Comparison of ENCODE assay signal across 22 cellular contexts in genomic region chr13:106492576-106493323, GRCh38. TPM values are rescaled to one million over a fixed set of nuclear protein-coding genes. Genes with fewer than 3 reads are reported as not detected.
A peak's percentile ranks its signal among the peaks of the same experiment; 100 is the strongest.
DNase-seq lines count a peak whose midpoint lies in the region; ATAC-seq, FAIRE-seq and TF ChIP-seq lines count a peak whose summit lies in the region.
"Had no signal": no experiment of that assay in that cellular context is flagged by ENCODE, and none has a peak within 500 bp of the region (broad histone marks: within the 10 kb centered on the region; RNA-seq: fewer than 3 reads in every experiment).

No MANE protein-coding gene starts in this region.

- SMC1A ChIA-PET in GM12878 (lab: Charles Lee; ENCODE audit: uncharacterized antibody, unreplicated experiment) = interaction anchor here (1.0 to 1.2 kb wide), 2 partner anchors 20 to 38 kb away, joined by 3 read pairs; no protein-coding TSS in a partner anchor

- H3F3A ChIP-seq in Loucy (ENCODE audit: low read depth) = no peaks in the 10 kb centered on the region

- no peaks in the 10 kb centered on the region for H4K20me1 ChIP-seq in Loucy (ENCODE audit: insufficient read depth, low read length, poor library complexity, severe bottlenecking)
- no peaks in the 10 kb centered on the region for H4K20me1 ChIP-seq in GM12878 (ENCODE audit: control insufficient read depth, insufficient read depth)

- no peaks in the 10 kb centered on the region for H3K9me2 ChIP-seq in Loucy (replicated peaks; ENCODE audit: low read depth, low read length)
- H3K9me2 ChIP-seq: SK-N-SH had no signal

- 86% methylated on average over 43 of the region's 45 CpGs for WGBS in GM12878 (ENCODE audit: insufficient coverage, insufficient replicate concordance, low lambda C conversion rate, missing lambda C conversion rate)
- 81% methylated on average over 11 of the region's 45 CpGs for WGBS in right lobe of liver (ENCODE audit: insufficient coverage, low coverage, low lambda C conversion rate, missing lambda C conversion rate)

- H3K27me3 Mint-ChIP-seq in activated CD4-positive, alpha-beta memory T cell treated with anti-CD3 and anti-CD28 coated beads, Interleukin-2, amount 10 ng/mL, durations not matched to agents 7 days and 5 days = peaks cover 34% of the 10 kb centered on the region
- peaks cover 57% of the 10 kb centered on the region for H3K27me3 Mint-ChIP-seq in activated CD4-positive, alpha-beta T cell treated with anti-CD3 and anti-CD28 coated beads for 36 hours

- no peak overlapping the region for H3K27ac Mint-ChIP-seq in activated CD4-positive, alpha-beta memory T cell treated with anti-CD3 and anti-CD28 coated beads, Interleukin-2, amount 10 ng/mL, durations not matched to agents 7 days and 5 days
- H3K27ac Mint-ChIP-seq in activated CD4-positive, alpha-beta T cell treated with anti-CD3 and anti-CD28 coated beads for 36 hours = no peak overlapping the region
- H3K27ac Mint-ChIP-seq: activated CD4-positive, alpha-beta T cell treated with anti-CD3 and anti-CD28 coated beads, Interleukin-2, amount 10 ng/mL, durations not matched to agents 24 days and 14 days; activated naive CD4-positive, alpha-beta T cell treated with anti-CD3 and anti-CD28 coated beads, Interleukin-2, amount 10 ng/mL, durations not matched to agents 7 days and 5 days; activated T-helper 1 cell treated with anti-CD3 and anti-CD28 coated beads, Interleukin-12 subunit alpha, Interleukin-12 subunit beta, Interleukin-2, Interleukin-4 antibody, amounts not matched to agents 30 ng/mL and 10 ng/mL and 1 ng/mL, durations not matched to agents 14 hours and 24 hours and 36 hours had no signal

- no peak overlapping the region for H3K27ac ChIP-seq in GM12878 (ENCODE audit: control insufficient read depth, insufficient read depth)
- peak overlapping the region; percentile 15 for H3K27ac ChIP-seq in lower lobe of right lung
- H3K27ac ChIP-seq in temporal lobe (ENCODE audit: low read depth, low read length) = peak overlapping the region; percentile 99
- no peak overlapping the region for H3K27ac ChIP-seq in right lobe of liver
- H3K27ac ChIP-seq: breast epithelium, coronary artery, VCaP had no signal

- peak overlapping the region; percentile 61 for H3K4me2 ChIP-seq in Loucy (ENCODE audit: low read depth, low read length, poor library complexity, severe bottlenecking)
- peak overlapping the region; percentile 59 for H3K4me2 ChIP-seq in GM12878 (ENCODE audit: control insufficient read depth, insufficient read depth)
- H3K4me2 ChIP-seq: SK-N-SH had no signal

- no peak overlapping the region for H3K4me3 Mint-ChIP-seq in activated CD4-positive, alpha-beta memory T cell treated with anti-CD3 and anti-CD28 coated beads, Interleukin-2, amount 10 ng/mL, durations not matched to agents 7 days and 5 days
- no peak overlapping the region for H3K4me3 Mint-ChIP-seq in activated CD4-positive, alpha-beta T cell treated with anti-CD3 and anti-CD28 coated beads for 36 hours
- H3K4me3 Mint-ChIP-seq: activated CD4-positive, alpha-beta T cell treated with anti-CD3 and anti-CD28 coated beads, Interleukin-2, amount 10 ng/mL, durations not matched to agents 24 days and 14 days; activated naive CD4-positive, alpha-beta T cell treated with anti-CD3 and anti-CD28 coated beads, Interleukin-2, amount 10 ng/mL, durations not matched to agents 7 days and 5 days; activated T-helper 1 cell treated with anti-CD3 and anti-CD28 coated beads, Interleukin-12 subunit alpha, Interleukin-12 subunit beta, Interleukin-2, Interleukin-4 antibody, amounts not matched to agents 30 ng/mL and 10 ng/mL and 1 ng/mL, durations not matched to agents 14 hours and 24 hours and 36 hours had no signal

- no peaks in the 10 kb centered on the region for H3K9me3 Mint-ChIP-seq in activated CD4-positive, alpha-beta memory T cell treated with anti-CD3 and anti-CD28 coated beads, Interleukin-2, amount 10 ng/mL, durations not matched to agents 7 days and 5 days
- no peaks in the 10 kb centered on the region for H3K9me3 Mint-ChIP-seq in activated CD4-positive, alpha-beta T cell treated with anti-CD3 and anti-CD28 coated beads for 36 hours (ENCODE audit: low read depth)
- H3K9me3 Mint-ChIP-seq: activated CD4-positive, alpha-beta T cell treated with anti-CD3 and anti-CD28 coated beads, Interleukin-2, amount 10 ng/mL, durations not matched to agents 24 days and 14 days; activated naive CD4-positive, alpha-beta T cell treated with anti-CD3 and anti-CD28 coated beads, Interleukin-2, amount 10 ng/mL, durations not matched to agents 7 days and 5 days; activated T-helper 1 cell treated with anti-CD3 and anti-CD28 coated beads, Interleukin-12 subunit alpha, Interleukin-12 subunit beta, Interleukin-2, Interleukin-4 antibody, amounts not matched to agents 30 ng/mL and 10 ng/mL and 1 ng/mL, durations not matched to agents 14 hours and 24 hours and 36 hours had no signal

- in situ Hi-C loops in GM12878 (cut with MboI) = no loop called here

- peaks cover 30% of the 10 kb centered on the region for H3K4me1 ChIP-seq in Loucy (ENCODE audit: insufficient read depth, low read length, poor library complexity, severe bottlenecking)
- H3K4me1 ChIP-seq in GM12878 (ENCODE audit: control insufficient read depth, insufficient read depth, low read length) = peaks cover 6% of the 10 kb centered on the region
- peaks cover 58% of the 10 kb centered on the region for H3K4me1 ChIP-seq in lower lobe of right lung
- H3K4me1 ChIP-seq in right lobe of liver = no peaks in the 10 kb centered on the region
- H3K4me1 ChIP-seq: breast epithelium had no signal

- peak overlapping the region; percentile 42 for H3K4me3 ChIP-seq in Loucy (ENCODE audit: low read length, poor library complexity, severe bottlenecking)
- no peak overlapping the region for H3K4me3 ChIP-seq in GM12878
- no peak overlapping the region for H3K4me3 ChIP-seq in lower lobe of right lung
- H3K4me3 ChIP-seq in right lobe of liver = no peak overlapping the region
- H3K4me3 ChIP-seq: breast epithelium, coronary artery had no signal

- no peak for TF ChIP-seq EP300 in GM12878 (IDR thresholded peaks at IDR 0.05; ENCODE audit: borderline replicate concordance in 1 of 2, control insufficient read depth in 1 of 2, low read depth in 2 of 2, low read length in 2 of 2)

- no TSS peak for BruUV-seq in GM12878 (replicated peaks; lab: Mats Ljungman, UMichigan)

- RAD21 ChIA-PET in GM12878 (lab: Charles Lee; ENCODE audit: unreplicated experiment) = no interaction called here

- H3K36me3 ChIP-seq in Loucy (ENCODE audit: insufficient read depth, low read length) (no peaks in the 10 kb centered on the region), GM12878 (ENCODE audit: control insufficient read depth in 2 of 2, insufficient read depth in 2 of 2, low read length in 1 of 2) (no peaks in the 10 kb centered on the region), lower lobe of right lung (peaks cover 30% of the 10 kb centered on the region), right lobe of liver (no peaks in the 10 kb centered on the region)
- H3K36me3 ChIP-seq: breast epithelium, uterus had no signal

- CTCF ChIA-PET in GM12878 (lab: Yijun Ruan, JAX) = no interaction called here
- CTCF ChIA-PET in activated CD4-positive, alpha-beta memory T cell treated with anti-CD3 and anti-CD28 coated beads, Interleukin-2, amount 10 ng/mL, durations not matched to agents 7 days and 5 days (lab: Charles Lee) = no interaction called here
- CTCF ChIA-PET in activated CD4-positive, alpha-beta T cell treated with anti-CD3 and anti-CD28 coated beads for 36 hours (lab: Charles Lee) = no interaction called here

- H3K9ac ChIP-seq in Loucy (ENCODE audit: low read depth, low read length, poor library complexity, severe bottlenecking) (no peak overlapping the region), GM12878 (ENCODE audit: control insufficient read depth, insufficient read depth, low read length) (no peak overlapping the region)
- H3K9ac ChIP-seq: SK-N-SH had no signal

- no peak for ATAC-seq in GM12878
- no peak for ATAC-seq in lower lobe of right lung
- ATAC-seq in right lobe of liver = no peak
- no peak for ATAC-seq in activated CD4-positive, alpha-beta T cell treated with anti-CD3 and anti-CD28 coated beads for 36 hours
- ATAC-seq: left lobe of liver had no signal

- TF ChIP-seq RAD21 in GM12878 (IDR thresholded peaks at IDR 0.05; ENCODE audit: insufficient read depth, low read depth, low read length) = no peak

- H3K4me1 Mint-ChIP-seq in activated CD4-positive, alpha-beta memory T cell treated with anti-CD3 and anti-CD28 coated beads, Interleukin-2, amount 10 ng/mL, durations not matched to agents 7 days and 5 days = peaks cover 15% of the 10 kb centered on the region
- peaks cover 26% of the 10 kb centered on the region for H3K4me1 Mint-ChIP-seq in activated CD4-positive, alpha-beta T cell treated with anti-CD3 and anti-CD28 coated beads for 36 hours

- no peaks in the 10 kb centered on the region for H3K9me3 ChIP-seq in Loucy (ENCODE audit: insufficient read depth, low read depth, low read length)
- peaks cover 2% of the 10 kb centered on the region; the same call in 1 of the 3 replicates for H3K9me3 ChIP-seq in GM12878 (replicated peaks; ENCODE audit: control insufficient read depth, insufficient read depth, low read length)
- no peaks in the 10 kb centered on the region for H3K9me3 ChIP-seq in lower lobe of right lung
- no peaks in the 10 kb centered on the region for H3K9me3 ChIP-seq in right lobe of liver
- H3K9me3 ChIP-seq: breast epithelium, SK-N-SH, uterus had no signal

- H3K79me2 ChIP-seq in Loucy (ENCODE audit: insufficient read depth, low read length) = no peaks in the 10 kb centered on the region
- H3K79me2 ChIP-seq in GM12878 (ENCODE audit: control insufficient read depth, insufficient read depth, low read length) = no peaks in the 10 kb centered on the region

- H3K36me3 Mint-ChIP-seq in activated CD4-positive, alpha-beta memory T cell treated with anti-CD3 and anti-CD28 coated beads, Interleukin-2, amount 10 ng/mL, durations not matched to agents 7 days and 5 days (ENCODE audit: low read depth) = no peaks in the 10 kb centered on the region
- no peaks in the 10 kb centered on the region for H3K36me3 Mint-ChIP-seq in activated CD4-positive, alpha-beta T cell treated with anti-CD3 and anti-CD28 coated beads for 36 hours (ENCODE audit: low read depth)
- H3K36me3 Mint-ChIP-seq: activated naive CD4-positive, alpha-beta T cell treated with anti-CD3 and anti-CD28 coated beads, Interleukin-2, amount 10 ng/mL, durations not matched to agents 7 days and 5 days had no signal

- FAIRE-seq in GM12878 (lab: Jason Lieb, UNC) = no peak

- H2AFZ ChIP-seq in Loucy (ENCODE audit: low read length) (no peak overlapping the region), GM12878 (ENCODE audit: control insufficient read depth, low read depth, low read length) (no peak overlapping the region)

- POLR2A ChIA-PET in GM12878 (lab: Charles Lee) = interaction anchor here (0.6 kb wide), 1 partner anchor 10 kb away, joined by 3 read pairs; no protein-coding TSS in a partner anchor
- POLR2A ChIA-PET in activated CD4-positive, alpha-beta memory T cell treated with anti-CD3 and anti-CD28 coated beads, Interleukin-2, amount 10 ng/mL, durations not matched to agents 7 days and 5 days (lab: Charles Lee) = no interaction called here
- POLR2A ChIA-PET in activated CD4-positive, alpha-beta T cell treated with anti-CD3 and anti-CD28 coated beads for 36 hours (lab: Charles Lee) = no interaction called here

- no peak for TF ChIP-seq POLR2A in GM12878 (IDR thresholded peaks at IDR 0.05; ENCODE audit: low read depth, low read length)
- TF ChIP-seq POLR2A in right lobe of liver (IDR thresholded peaks at IDR 0.05) = no peak

- DNase-seq in GM12878 (ENCODE audit: low read depth, low spot score) (no peak), lower lobe of right lung (no peak), right lobe of liver (no peak), kidney tubule cell (ENCODE audit: low spot score) (no peak)
- DNase-seq in activated CD4-positive, alpha-beta memory T cell treated with anti-CD3 and anti-CD28 coated beads, Interleukin-2, amount 10 ng/mL, durations not matched to agents 7 days and 5 days = no peak
- DNase-seq in activated CD4-positive, alpha-beta T cell treated with anti-CD3 and anti-CD28 coated beads for 36 hours = no peak
- DNase-seq: activated naive CD4-positive, alpha-beta T cell treated with anti-CD3 and anti-CD28 coated beads, Interleukin-2, amount 10 ng/mL, durations not matched to agents 7 days and 5 days; MM.1S; NCI-H1436; NCI-H2081 treated with DMSO at 0.1 percent for 48 hours; NCI-H446; SK-N-SH; stimulated activated CD4-positive, alpha-beta T cell treated with anti-CD3 and anti-CD28 coated beads, Interleukin-2, amount 100 ng/mL, for 48 hours; uterus had no signal

- TF ChIP-seq CTCF in Loucy (conservative IDR thresholded peaks at IDR 0.05; ENCODE audit: low read length) (no peak), GM12878 (IDR thresholded peaks at IDR 0.05 in 2 of 3, conservative IDR thresholded peaks at IDR 0.05 in 1 of 3; ENCODE audit: control insufficient read depth in 2 of 3, extremely low read depth in 1 of 3, insufficient read depth in 1 of 3, low read depth in 3 of 3, low read length in 3 of 3) (no peak), lower lobe of right lung (IDR thresholded peaks at IDR 0.05) (no peak), right lobe of liver (IDR thresholded peaks at IDR 0.05) (no peak)

- no peaks in the 10 kb centered on the region for H3K27me3 ChIP-seq in Loucy (ENCODE audit: insufficient read depth, low read length, poor library complexity, severe bottlenecking)
- no peaks in the 10 kb centered on the region; a peak in 1 of 4 replicates for H3K27me3 ChIP-seq in GM12878 (replicated peaks in 1 of 2; ENCODE audit: control insufficient read depth in 2 of 2, insufficient read depth in 2 of 2, low read length in 1 of 2)
- H3K27me3 ChIP-seq in lower lobe of right lung (ENCODE audit: low read depth) = no peaks in the 10 kb centered on the region
- no peaks in the 10 kb centered on the region for H3K27me3 ChIP-seq in right lobe of liver
- H3K27me3 ChIP-seq: breast epithelium, uterus had no signal

- intact Hi-C loops in GM12878 (cut with micrococcal nuclease; ENCODE audit: unreplicated experiment) = no loop called here
- intact Hi-C loops in lower lobe of right lung (cut with DNase I) = no loop called here
- intact Hi-C loops in right lobe of liver (cut with DNase I) = no loop called here
- intact Hi-C loops in activated CD4-positive, alpha-beta T cell treated with anti-CD3 and anti-CD28 coated beads for 36 hours (cut with DNase I, micrococcal nuclease) = no loop called here

RNA-seq across cellular contexts. Expression of gene EFNB2, which starts 42.7 kb away (rescaled TPM):
- 0.12 and 0.13 TPM in 2 replicates for total RNA-seq in GM12878 (2013; cell fraction: nucleolus; rRNA removed)
- total RNA-seq in GM12878 (2014; rRNA removed) = 0.22 and 0.40 TPM in 2 replicates
- 0.18 and 0.27 TPM in 2 replicates for total RNA-seq in GM12878 (2014; rRNA removed; fragmentation: Illumina TruSeq; extraction: Trizol)
- total RNA-seq in GM12878 (2021) = 0.40 and 0.44 TPM in 2 replicates
- polyA plus RNA-seq in GM12878 (2011; ENCODE audit: low read depth) = 0.72 TPM
- polyA plus RNA-seq in GM12878 (2011; rRNA removed) = 1.3 and 1.5 TPM in 2 replicates
- 1.2 and 1.3 TPM in 2 replicates for polyA plus RNA-seq in GM12878 (2011; cell fraction: cytosol; rRNA removed)
- polyA plus RNA-seq in GM12878 (2011; cell fraction: nucleus; rRNA removed) = 1.2 and 2.0 TPM in 2 replicates
- polyA plus RNA-seq in GM12878 (2012) = 0.90 and 1.1 TPM in 2 replicates
- 0.38 and 0.43 TPM in 2 replicates for polyA plus RNA-seq in GM12878 (2014; fragmentation: Illumina TruSeq; extraction: Trizol)
- polyA plus RNA-seq in GM12878 (2014; fragmentation: Nextera tagmentation; extraction: Ambion mirVana) = under 1 TPM; 0.18 TPM
- polyA plus RNA-seq in GM12878 (2014; rRNA removed) = 0.31 and 0.33 TPM in 2 replicates
- polyA plus RNA-seq in GM12878 (2016; fragmentation: Nextera tagmentation; extraction: Ambion mirVana) = under 1 TPM in 1 of 2 experiments, not detected in 1; 0.12 TPM
- polyA minus RNA-seq in GM12878 (2011; rRNA and poly(A)+ RNA removed) = 1.8 and 1.9 TPM in 2 replicates
- polyA minus RNA-seq in GM12878 (2011; cell fraction: cytosol; rRNA and poly(A)+ RNA removed) = 0.80 and 1.4 TPM in 2 replicates
- polyA minus RNA-seq in GM12878 (2011; cell fraction: nucleus; rRNA and poly(A)+ RNA removed) = 0.97 and 2.4 TPM in 2 replicates
- 47.0 TPM for total RNA-seq in lower lobe of right lung
- total RNA-seq in temporal lobe = 73.0 TPM
- 1 to 10 TPM; 2.3 to 9.8 (median 3.9) TPM for total RNA-seq in right lobe of liver
- total RNA-seq in activated CD4-positive, alpha-beta memory T cell treated with anti-CD3 and anti-CD28 coated beads, Interleukin-2, amount 10 ng/mL, durations not matched to agents 7 days and 5 days = under 1 TPM; 0.13 TPM
- total RNA-seq in activated CD4-positive, alpha-beta T cell treated with anti-CD3 and anti-CD28 coated beads for 36 hours = under 1 TPM; 0.05 to 0.14 TPM

Comparison
In these comparisons a context has a peak if more than half of its experiments do, and no peak if none do; other contexts are left out.
1. H3K27ac ChIP-seq: peak in lower lobe of right lung (single experiment) and temporal lobe (single experiment); none in GM12878 (single experiment) and right lobe of liver (0 of 3).